ENCODE assay signal across 12 cellular contexts in genomic region chr2:9303528-9304225, GRCh38.
"Had no signal": no experiment of that assay in that cellular context is flagged by ENCODE, and none has a peak within 500 bp of the region (broad histone marks: within the 10 kb centered on the region; RNA-seq: fewer than 3 reads in every experiment).

No MANE protein-coding gene starts in this region.

- DNase-seq: activated gamma-delta T cell; activated T-cell treated with anti-CD3 and anti-CD28 coated beads, Interleukin-2, amount 50 U/mL, for 4 hours; brain microvascular endothelial cell; lower lobe of right lung; naive thymus-derived CD8-positive, alpha-beta T cell; stimulated activated naive B cell treated with anti-CD40 and anti-IgM and Interleukin-4, amounts not matched to agents 10 μg/mL and 1 μg/mL and 100 μg/mL, for 72 hours; SW 1271 had no signal

- H3K36me3 ChIP-seq: lower lobe of right lung, SJSA1 had no signal

- H3K9me3 Mint-ChIP-seq: activated T-cell treated with anti-CD3 and anti-CD28 coated beads, Interleukin-2, amount 50 U/mL, for 4 hours; naive thymus-derived CD8-positive, alpha-beta T cell; stimulated activated naive B cell treated with anti-CD40 and anti-IgM and Interleukin-4, amounts not matched to agents 10 μg/mL and 1 μg/mL and 100 μg/mL, for 72 hours; T-helper 2 cell treated with Interferon-gamma antibody and Interleukin-4, amounts not matched to agents 5 μg/mL and 100 μg/mL, for 36 hours had no signal

- H3K27ac Mint-ChIP-seq: activated naive CD8-positive, alpha-beta T cell; naive thymus-derived CD8-positive, alpha-beta T cell; stimulated activated naive B cell treated with anti-CD40 and anti-IgM and Interleukin-4, amounts not matched to agents 10 μg/mL and 1 μg/mL and 100 μg/mL, for 72 hours; T-helper 2 cell treated with Interferon-gamma antibody and Interleukin-4, amounts not matched to agents 5 μg/mL and 100 μg/mL, for 36 hours had no signal

- H3K27me3 ChIP-seq: brain microvascular endothelial cell, SJSA1 had no signal

- ATAC-seq: activated T-cell treated with anti-CD3 and anti-CD28 coated beads, Interleukin-2, amount 50 U/mL, for 4 hours; esophagus mucosa; lower lobe of right lung; naive thymus-derived CD8-positive, alpha-beta T cell; stimulated activated naive B cell treated with anti-CD40 and anti-IgM and Interleukin-4, amounts not matched to agents 10 μg/mL and 1 μg/mL and 100 μg/mL, for 72 hours had no signal

- H3K27ac ChIP-seq: brain microvascular endothelial cell, lower lobe of right lung, SJSA1 had no signal

- H3K27me3 Mint-ChIP-seq: activated naive CD8-positive, alpha-beta T cell; stimulated activated naive B cell treated with anti-CD40 and anti-IgM and Interleukin-4, amounts not matched to agents 10 μg/mL and 1 μg/mL and 100 μg/mL, for 72 hours had no signal

- H3K4me2 ChIP-seq: smooth muscle cell had no signal

- H3K36me3 Mint-ChIP-seq: activated naive CD8-positive, alpha-beta T cell; naive thymus-derived CD8-positive, alpha-beta T cell; stimulated activated naive B cell treated with anti-CD40 and anti-IgM and Interleukin-4, amounts not matched to agents 10 μg/mL and 1 μg/mL and 100 μg/mL, for 72 hours had no signal

- H3K4me1 Mint-ChIP-seq: naive thymus-derived CD8-positive, alpha-beta T cell; stimulated activated naive B cell treated with anti-CD40 and anti-IgM and Interleukin-4, amounts not matched to agents 10 μg/mL and 1 μg/mL and 100 μg/mL, for 72 hours had no signal

- H3K4me1 ChIP-seq: SJSA1 had no signal

- H3K4me3 ChIP-seq: lower lobe of right lung, SJSA1, smooth muscle cell had no signal

- H3K4me3 Mint-ChIP-seq: activated naive CD8-positive, alpha-beta T cell; activated T-cell treated with anti-CD3 and anti-CD28 coated beads, Interleukin-2, amount 50 U/mL, for 4 hours; naive thymus-derived CD8-positive, alpha-beta T cell; stimulated activated naive B cell treated with anti-CD40 and anti-IgM and Interleukin-4, amounts not matched to agents 10 μg/mL and 1 μg/mL and 100 μg/mL, for 72 hours; T-helper 2 cell treated with Interferon-gamma antibody and Interleukin-4, amounts not matched to agents 5 μg/mL and 100 μg/mL, for 36 hours had no signal

- H3K9me3 ChIP-seq: lower lobe of right lung, SJSA1 had no signal
